Comparison of ENCODE assay signal across 16 cellular contexts in the genomic region with DNA sequence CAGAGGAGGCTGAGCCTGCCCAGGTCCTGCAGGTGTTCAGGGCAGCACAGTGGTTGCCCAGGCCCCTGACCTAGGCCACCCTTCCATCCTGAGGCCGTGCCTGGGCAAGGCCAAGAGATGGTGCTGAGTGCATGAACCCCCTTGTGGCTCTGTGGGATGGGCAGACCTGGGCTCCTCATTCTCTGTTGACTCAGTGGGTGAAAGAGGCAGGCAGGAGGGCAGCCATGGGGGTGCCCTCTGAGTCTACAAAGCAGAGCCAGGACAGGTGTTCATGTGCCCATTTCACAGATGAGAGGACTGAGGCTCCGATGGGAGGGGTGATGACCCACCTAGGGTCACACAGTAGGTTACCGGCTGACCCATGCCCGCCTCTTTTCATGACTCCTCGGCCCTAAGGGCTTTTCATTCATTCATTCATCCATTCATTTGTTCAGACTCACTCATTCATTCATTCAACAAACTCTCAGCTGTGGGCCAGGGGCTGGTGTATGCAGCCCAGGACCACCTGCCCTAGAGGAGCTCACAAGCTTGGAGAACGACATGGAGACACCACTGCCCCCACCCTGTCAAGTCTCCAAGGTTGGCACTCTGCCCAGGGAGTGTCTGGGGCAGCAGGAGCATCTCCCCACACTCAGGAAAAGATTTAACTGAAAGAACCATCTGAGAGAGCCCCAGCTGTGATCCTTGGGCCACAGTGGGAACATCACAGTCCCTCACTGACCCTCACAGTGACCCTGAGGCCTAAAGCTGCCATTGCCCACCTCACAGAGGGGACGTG. TPM values are rescaled to one million over a fixed set of nuclear protein-coding genes. Genes with fewer than 3 reads are reported as not detected.
A peak's percentile ranks its signal among the peaks of the same experiment; 100 is the strongest.
DNase-seq lines count a peak whose midpoint lies in the region; ATAC-seq and TF ChIP-seq lines count a peak whose summit lies in the region.
"Had no signal": no experiment of that assay in that cellular context is flagged by ENCODE, and none has a peak within 500 bp of the region (broad histone marks: within the 10 kb centered on the region; RNA-seq: fewer than 3 reads in every experiment).

No MANE protein-coding gene starts in this region.

- DNase-seq in GM12865 (ENCODE audit: low read depth) (peak; percentile 37), SJSA1 (ENCODE audit: low read depth in 1 of 2, low spot score in 2 of 2) (no peak), immature natural killer cell (no peak), tibial artery (no peak), NCI-H774 (lab: John Stamatoyannopoulos, UW) (no peak)
- DNase-seq: activated T-cell treated with anti-CD3 and anti-CD28 coated beads for 4 hours, amniotic stem cell, kidney glomerular epithelial cell, NCI-H1930, uterus had no signal

- H3K4me3 Mint-ChIP-seq in immature natural killer cell, result peak overlapping the region; percentile 59 to 71 (median 66)

- peak overlapping the region; percentile 1 to 99 (median 93); a peak in 21 of 22 replicates for H3K27ac ChIP-seq in BLaER1 treated with 17β-estradiol and CSF1 and Interleukin-3, amounts not matched to agents 10 nM and 100 nM
- H3K27ac ChIP-seq in SJSA1, result peak overlapping the region; percentile 43; the same call in 1 of the 2 replicates
- no peak overlapping the region for H3K27ac ChIP-seq in tibial artery
- H3K27ac ChIP-seq: epithelial cell of prostate, uterus, VCaP had no signal

- TF ChIP-seq CTCF in GM12865 (IDR thresholded peaks at IDR 0.05; ENCODE audit: insufficient read depth, low read depth, low read length, missing control alignments), result no peak
- no peak for TF ChIP-seq CTCF in tibial artery (IDR thresholded peaks at IDR 0.05)

- no peaks in the 10 kb centered on the region for H3K36me3 Mint-ChIP-seq in immature natural killer cell
- H3K36me3 Mint-ChIP-seq: naive thymus-derived CD4-positive, alpha-beta T cell had no signal

- no peaks in the 10 kb centered on the region for H3K9me3 Mint-ChIP-seq in immature natural killer cell
- H3K9me3 Mint-ChIP-seq: naive thymus-derived CD4-positive, alpha-beta T cell had no signal

- intact Hi-C loops in tibial artery (cut with DNase I; ENCODE audit: low total_unique reads), result no loop called here

- peak overlapping the region; percentile 77 to 99 (median 92) for H3K4me2 ChIP-seq in BLaER1 treated with 17β-estradiol and CSF1 and Interleukin-3, amounts not matched to agents 10 nM and 100 nM

- H3K27me3 ChIP-seq in BLaER1 treated with 17β-estradiol and CSF1 and Interleukin-3, amounts not matched to agents 10 nM and 100 nM, result no peaks in the 10 kb centered on the region
- H3K27me3 ChIP-seq in SJSA1 (replicated peaks) (no peaks in the 10 kb centered on the region), tibial artery (peaks cover 0 to 25% of the 10 kb centered on the region in 2 donors)
- H3K27me3 ChIP-seq: uterus had no signal

- peaks cover 82 to 97% (median 92%) of the 10 kb centered on the region in 10 experiments for H3K4me1 ChIP-seq in BLaER1 treated with 17β-estradiol and CSF1 and Interleukin-3, amounts not matched to agents 10 nM and 100 nM
- H3K4me1 ChIP-seq in SJSA1 (replicated peaks) (peaks cover 30% of the 10 kb centered on the region), tibial artery (no peaks in the 10 kb centered on the region)
- H3K4me1 ChIP-seq: uterus had no signal

- H4K20me1 ChIP-seq in BLaER1 treated with 17β-estradiol and CSF1 and Interleukin-3, amounts not matched to agents 10 nM and 100 nM, result no peaks in the 10 kb centered on the region

- peaks cover 44 to 50% of the 10 kb centered on the region in 2 donors for H3K4me1 Mint-ChIP-seq in immature natural killer cell

- peak overlapping the region in 6 of 10 experiments; percentile 8 to 49 (median 41); a peak in 6 of 20 replicates for H3K4me3 ChIP-seq in BLaER1 treated with 17β-estradiol and CSF1 and Interleukin-3, amounts not matched to agents 10 nM and 100 nM
- H3K4me3 ChIP-seq in GM12865 (ENCODE audit: low read depth, low read length) (peak overlapping the region; percentile 65), SJSA1 (no peak overlapping the region), tibial artery (no peak overlapping the region)
- H3K4me3 ChIP-seq: uterus had no signal

- peak overlapping the region; percentile 47 to 87 (median 81); a peak in 21 of 22 replicates for H3K9ac ChIP-seq in BLaER1 treated with 17β-estradiol and CSF1 and Interleukin-3, amounts not matched to agents 10 nM and 100 nM

- no peaks in the 10 kb centered on the region for H3K9me3 ChIP-seq in BLaER1 treated with 17β-estradiol and CSF1 and Interleukin-3, amounts not matched to agents 10 nM and 100 nM (replicated peaks in 1 of 11)
- H3K9me3 ChIP-seq in SJSA1 (replicated peaks), result no peaks in the 10 kb centered on the region
- no peaks in the 10 kb centered on the region for H3K9me3 ChIP-seq in tibial artery
- H3K9me3 ChIP-seq: uterus had no signal

- H3K36me3 ChIP-seq in BLaER1 treated with 17β-estradiol and CSF1 and Interleukin-3, amounts not matched to agents 10 nM and 100 nM, result no peaks in the 10 kb centered on the region
- H3K36me3 ChIP-seq in SJSA1 (no peaks in the 10 kb centered on the region), tibial artery (no peaks in the 10 kb centered on the region)
- H3K36me3 ChIP-seq: uterus had no signal

- no peak for ATAC-seq in HG03469 (IDR thresholded peaks at IDR 0.05; ENCODE audit: unreplicated experiment)

- H3K27ac Mint-ChIP-seq in immature natural killer cell, result peak overlapping the region; percentile 62 to 89 (median 82)

- peaks cover 0 to 3% (median 0%) of the 10 kb centered on the region in 3 donors for H3K27me3 Mint-ChIP-seq in immature natural killer cell (ENCODE audit: low read depth in 3 of 3)

RNA-seq across cellular contexts. Expression of a gene that starts 40.5 kb away (rescaled TPM):
- not detected in 2 replicates for total RNA-seq in SJSA1 (2014; rRNA removed; shearing (Covaris generic))
- polyA plus RNA-seq in immature natural killer cell, result under 1 TPM in 2 of 3 donors, not detected in 1; 0.26 to 0.59 TPM
- total RNA-seq: renal cortical epithelial cell had no signal

Comparison
In these comparisons a context has a peak if more than half of its experiments do, and no peak if none do; other contexts are left out.
1. H3K27ac ChIP-seq: peak in BLaER1 treated with 17β-estradiol and CSF1 and Interleukin-3, amounts not matched to agents 10 nM and 100 nM (11 of 11) and SJSA1 (single experiment); none in tibial artery (0 of 2).
2. H3K4me3 ChIP-seq: peak in BLaER1 treated with 17β-estradiol and CSF1 and Interleukin-3, amounts not matched to agents 10 nM and 100 nM (6 of 10) and GM12865 (single experiment); none in SJSA1 (single experiment) and tibial artery (0 of 2).